Comparison of ENCODE assay signal across 1 cellular context in genomic region chr10:123204127-123204461, GRCh38.
A peak's percentile ranks its signal among the peaks of the same experiment; 100 is the strongest.
TF ChIP-seq lines count a peak whose summit lies in the region.

No MANE protein-coding gene starts in this region.

TF ChIP-seq in HepG2, 621 proteins besides CTCF, POLR2A, EP300 and RAD21:
- no peak for TF ChIP-seq ZNF414 (CRISPR knock-in tag; IDR thresholded peaks at IDR 0.05)
- TF ChIP-seq, protein P1, sequence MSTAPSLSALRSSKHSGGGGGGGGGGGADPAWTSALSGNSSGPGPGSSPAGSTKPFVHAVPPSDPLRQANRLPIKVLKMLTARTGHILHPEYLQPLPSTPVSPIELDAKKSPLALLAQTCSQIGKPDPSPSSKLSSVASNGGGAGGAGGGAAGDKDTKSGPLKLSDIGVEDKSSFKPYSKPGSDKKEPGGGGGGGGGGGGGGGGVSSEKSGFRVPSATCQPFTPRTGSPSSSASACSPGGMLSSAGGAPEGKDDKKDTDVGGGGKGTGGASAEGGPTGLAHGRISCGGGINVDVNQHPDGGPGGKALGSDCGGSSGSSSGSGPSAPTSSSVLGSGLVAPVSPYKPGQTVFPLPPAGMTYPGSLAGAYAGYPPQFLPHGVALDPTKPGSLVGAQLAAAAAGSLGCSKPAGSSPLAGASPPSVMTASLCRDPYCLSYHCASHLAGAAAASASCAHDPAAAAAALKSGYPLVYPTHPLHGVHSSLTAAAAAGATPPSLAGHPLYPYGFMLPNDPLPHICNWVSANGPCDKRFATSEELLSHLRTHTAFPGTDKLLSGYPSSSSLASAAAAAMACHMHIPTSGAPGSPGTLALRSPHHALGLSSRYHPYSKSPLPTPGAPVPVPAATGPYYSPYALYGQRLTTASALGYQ (CRISPR knock-in tag; IDR thresholded peaks at IDR 0.05), result peak; percentile 2; the same call in 1 of the 2 replicates
- 0 out of 2 replicates have a peak, but pooled peaks have one; percentile 6 for TF ChIP-seq IKZF5 (CRISPR knock-in tag; IDR thresholded peaks at IDR 0.05)
